Comparison of ENCODE assay signal across 25 cellular contexts in the genomic region with DNA sequence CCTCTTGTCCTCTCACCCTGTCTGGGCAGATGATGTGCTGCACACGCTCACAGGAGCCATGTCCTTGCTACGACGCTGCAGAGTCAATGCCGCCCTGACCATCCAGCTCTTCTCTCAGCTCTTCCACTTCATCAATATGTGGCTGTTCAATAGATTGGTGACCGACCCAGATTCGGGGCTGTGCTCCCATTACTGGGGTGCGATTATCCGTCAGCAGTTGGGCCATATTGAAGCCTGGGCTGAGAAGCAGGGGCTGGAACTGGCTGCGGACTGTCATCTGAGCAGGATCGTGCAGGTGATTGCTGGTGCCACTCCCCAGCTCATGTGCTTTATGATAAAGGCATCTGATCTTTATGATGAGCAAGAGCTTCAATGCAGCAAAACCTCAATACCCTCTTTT.
A peak's percentile ranks its signal among the peaks of the same experiment; 100 is the strongest.
DNase-seq lines count a peak whose midpoint lies in the region; ATAC-seq, FAIRE-seq and TF ChIP-seq lines count a peak whose summit lies in the region.
"Had no signal": no experiment of that assay in that cellular context is flagged by ENCODE, and none has a peak within 500 bp of the region (broad histone marks: within the 10 kb centered on the region; RNA-seq: fewer than 3 reads in every experiment).

No MANE protein-coding gene starts in this region.

- no peaks in the 10 kb centered on the region for H3K9me3 Mint-ChIP-seq in activated naive CD8-positive, alpha-beta T cell treated with anti-CD3 and anti-CD28 coated beads, Interleukin-2, amount 10 ng/mL, durations not matched to agents 7 days and 5 days
- H3K9me3 Mint-ChIP-seq in activated naive CD8-positive, alpha-beta T cell treated with anti-CD3 and anti-CD28 coated beads, Interleukin-2, amount 50 U/mL, for 24 hours: no peaks in the 10 kb centered on the region
- H3K9me3 Mint-ChIP-seq: CD4-positive, alpha-beta T cell; CD8-positive, alpha-beta T cell had no signal

- DNase-seq in activated naive CD8-positive, alpha-beta T cell treated with anti-CD3 and anti-CD28 coated beads, Interleukin-2, amount 10 ng/mL, durations not matched to agents 7 days and 5 days: no peak
- DNase-seq in activated naive CD8-positive, alpha-beta T cell treated with anti-CD3 and anti-CD28 coated beads, Interleukin-2, amount 50 U/mL, for 24 hours: no peak
- DNase-seq in K562 (ENCODE audit: extremely low read depth in 1 of 4, low spot score in 3 of 4): no peak
- DNase-seq in esophagus muscularis mucosa (ENCODE audit: extremely low spot score): peak; percentile 39
- DNase-seq in neuronal stem cell (ENCODE audit: low spot score): no peak
- no peak for DNase-seq in Peyer's patch
- no peak for DNase-seq in COR-L47 (lab: John Stamatoyannopoulos, UW)
- no peak for DNase-seq in SHP77 (lab: John Stamatoyannopoulos, UW)
- DNase-seq: AML-193; CD4-positive, alpha-beta T cell; CD8-positive, alpha-beta T cell; DMS 273 treated with DMSO at 0.1 percent for 48 hours; DMS153; DMS53; DMS79; DND-41; EL; GDM1 had no signal

- H3K9me1 ChIP-seq in K562 (ENCODE audit: control insufficient read depth, insufficient read depth, low read length): peaks cover 7% of the 10 kb centered on the region

- no peaks in the 10 kb centered on the region for H3K4me1 ChIP-seq in K562 (replicated peaks in 1 of 2; ENCODE audit: control insufficient read depth in 2 of 2, insufficient read depth in 2 of 2, low read length in 2 of 2)
- H3K4me1 ChIP-seq in esophagus muscularis mucosa: no peaks in the 10 kb centered on the region
- H3K4me1 ChIP-seq in neuronal stem cell (ENCODE audit: control insufficient read depth in 2 of 2, insufficient read depth in 1 of 2, low read depth in 1 of 2, low read length in 2 of 2): no peaks in the 10 kb centered on the region
- H3K4me1 ChIP-seq in Peyer's patch: no peaks in the 10 kb centered on the region
- H3K4me1 ChIP-seq: A549; BLaER1 treated with 17β-estradiol and CSF1 and Interleukin-3, amounts not matched to agents 10 nM and 100 nM had no signal

- H4K91ac ChIP-seq in neuronal stem cell (ENCODE audit: low read depth, low read length, poor library complexity): no peak overlapping the region

- H4K20me1 ChIP-seq in K562 (replicated peaks; ENCODE audit: control insufficient read depth, insufficient read depth, low read length): no peaks in the 10 kb centered on the region
- H4K20me1 ChIP-seq: BLaER1 treated with 17β-estradiol and CSF1 and Interleukin-3, amounts not matched to agents 10 nM and 100 nM had no signal

- H2AFZ ChIP-seq in K562 (ENCODE audit: low read depth, low read length) (no peak overlapping the region), neuronal stem cell (ENCODE audit: low read length) (no peak overlapping the region)

- no peaks in the 10 kb centered on the region for H3K79me2 ChIP-seq in K562 (ENCODE audit: control insufficient read depth, insufficient read depth, low read length)

- no peak for TF ChIP-seq CTCF in K562 (IDR thresholded peaks at IDR 0.05 in 2 of 3, conservative IDR thresholded peaks at IDR 0.05 in 1 of 3; ENCODE audit: insufficient read depth in 2 of 3, low read depth in 1 of 3, low read length in 3 of 3)
- TF ChIP-seq CTCF in esophagus muscularis mucosa (IDR thresholded peaks at IDR 0.05): no peak
- no peak for TF ChIP-seq CTCF in Peyer's patch (IDR thresholded peaks at IDR 0.05)

- H3K27ac ChIP-seq in K562 (ENCODE audit: extremely low read depth, low read depth, low read length) (no peak overlapping the region), esophagus muscularis mucosa (replicated peaks in 1 of 4) (no peak overlapping the region), neuronal stem cell (replicated peaks; ENCODE audit: low read length) (no peak overlapping the region), Peyer's patch (no peak overlapping the region)
- H3K27ac ChIP-seq: A549; BLaER1 treated with 17β-estradiol and CSF1 and Interleukin-3, amounts not matched to agents 10 nM and 100 nM; C4-2B had no signal

- H3K23ac ChIP-seq in neuronal stem cell (ENCODE audit: low read depth, low read length, poor library complexity): peak overlapping the region; percentile 44

- no peak overlapping the region for H3K18ac ChIP-seq in neuronal stem cell (ENCODE audit: low read length)

- H3K27ac Mint-ChIP-seq in activated naive CD8-positive, alpha-beta T cell treated with anti-CD3 and anti-CD28 coated beads, Interleukin-2, amount 10 ng/mL, durations not matched to agents 7 days and 5 days: peak overlapping the region; percentile 2
- no peak overlapping the region for H3K27ac Mint-ChIP-seq in activated naive CD8-positive, alpha-beta T cell treated with anti-CD3 and anti-CD28 coated beads, Interleukin-2, amount 50 U/mL, for 24 hours
- H3K27ac Mint-ChIP-seq: B cell; CD4-positive, alpha-beta T cell; CD8-positive, alpha-beta T cell had no signal

- H2BK15ac ChIP-seq in neuronal stem cell (ENCODE audit: low read length): no peak overlapping the region

- no peak overlapping the region for H4K8ac ChIP-seq in neuronal stem cell (ENCODE audit: low read depth, low read length)

- H2BK12ac ChIP-seq in neuronal stem cell (ENCODE audit: low read length): no peak overlapping the region

- TF ChIP-seq RAD21 in K562 (CRISPR knock-in tag; conservative IDR thresholded peaks at IDR 0.05 in 1 of 2, IDR thresholded peaks at IDR 0.05 in 1 of 2): no peak

- TF ChIP-seq EP300 in K562 (IDR thresholded peaks at IDR 0.05; ENCODE audit: low read length): no peak
- TF ChIP-seq EP300 in esophagus muscularis mucosa (IDR thresholded peaks at IDR 0.05): no peak

- no TSS peak for BruUV-seq in K562 (replicated peaks; lab: Mats Ljungman, UMichigan)

- H2BK5ac ChIP-seq in neuronal stem cell (ENCODE audit: low read length): no peak overlapping the region

- H2BK120ac ChIP-seq in neuronal stem cell (ENCODE audit: low read depth, low read length): no peak overlapping the region

- in situ Hi-C loops in K562 (cut with MboI): no loop called here

- no peak for ATAC-seq in activated naive CD8-positive, alpha-beta T cell treated with anti-CD3 and anti-CD28 coated beads, Interleukin-2, amount 10 ng/mL, durations not matched to agents 7 days and 5 days (ENCODE audit: low read depth)
- no peak for ATAC-seq in activated naive CD8-positive, alpha-beta T cell treated with anti-CD3 and anti-CD28 coated beads, Interleukin-2, amount 50 U/mL, for 24 hours
- no peak for ATAC-seq in K562
- ATAC-seq: A549; CD8-positive, alpha-beta T cell; GM12878 had no signal

- H3K4me3 Mint-ChIP-seq in activated naive CD8-positive, alpha-beta T cell treated with anti-CD3 and anti-CD28 coated beads, Interleukin-2, amount 10 ng/mL, durations not matched to agents 7 days and 5 days: no peak overlapping the region
- H3K4me3 Mint-ChIP-seq in activated naive CD8-positive, alpha-beta T cell treated with anti-CD3 and anti-CD28 coated beads, Interleukin-2, amount 50 U/mL, for 24 hours: no peak overlapping the region
- H3K4me3 Mint-ChIP-seq: B cell; CD4-positive, alpha-beta T cell; CD8-positive, alpha-beta T cell had no signal

- H3K27me3 ChIP-seq in K562 (ENCODE audit: control insufficient read depth in 2 of 2, insufficient read depth in 2 of 2, low read length in 2 of 2) (no peaks in the 10 kb centered on the region), esophagus muscularis mucosa (no peaks in the 10 kb centered on the region), neuronal stem cell (ENCODE audit: control insufficient read depth in 3 of 3, insufficient read depth in 3 of 3, low read depth in 1 of 3, low read length in 3 of 3) (no peaks in the 10 kb centered on the region), Peyer's patch (no peaks in the 10 kb centered on the region)
- H3K27me3 ChIP-seq: BLaER1 treated with 17β-estradiol and CSF1 and Interleukin-3, amounts not matched to agents 10 nM and 100 nM had no signal

- H3K27me3 Mint-ChIP-seq in activated naive CD8-positive, alpha-beta T cell treated with anti-CD3 and anti-CD28 coated beads, Interleukin-2, amount 10 ng/mL, durations not matched to agents 7 days and 5 days: no peaks in the 10 kb centered on the region
- H3K27me3 Mint-ChIP-seq in activated naive CD8-positive, alpha-beta T cell treated with anti-CD3 and anti-CD28 coated beads, Interleukin-2, amount 50 U/mL, for 24 hours: no peaks in the 10 kb centered on the region
- H3K27me3 Mint-ChIP-seq: B cell had no signal

- H3K4me3 ChIP-seq in K562 (no peak overlapping the region), esophagus muscularis mucosa (no peak overlapping the region), neuronal stem cell (ENCODE audit: low read length in 2 of 2) (no peak overlapping the region), Peyer's patch (no peak overlapping the region)
- H3K4me3 ChIP-seq: A549; BLaER1 treated with 17β-estradiol and CSF1 and Interleukin-3, amounts not matched to agents 10 nM and 100 nM; GM12878 had no signal

- H3K4ac ChIP-seq in neuronal stem cell (ENCODE audit: low read length): no peak overlapping the region

- no peak for FAIRE-seq in K562 (lab: Jason Lieb, UNC)
- FAIRE-seq: A549, GM12878, GM12892, GM18507 had no signal

- POLR2A ChIA-PET in activated naive CD8-positive, alpha-beta T cell treated with anti-CD3 and anti-CD28 coated beads, Interleukin-2, amount 10 ng/mL, durations not matched to agents 7 days and 5 days (lab: Charles Lee): no interaction called here
- POLR2A ChIA-PET in K562 (lab: Yijun Ruan, JAX): interaction anchor here (1.7 kb wide), 1 partner anchor 16 kb away, joined by 5 read pairs; no protein-coding TSS in a partner anchor

- peaks cover 96% of the 10 kb centered on the region for H3K36me3 ChIP-seq in K562 (ENCODE audit: control insufficient read depth, insufficient read depth, low read length)
- H3K36me3 ChIP-seq in esophagus muscularis mucosa: peaks cover 39 to 89% (median 68%) of the 10 kb centered on the region in 4 donors
- peaks cover 38 to 99% of the 10 kb centered on the region in 2 donors for H3K36me3 ChIP-seq in neuronal stem cell (replicated peaks in 1 of 2; ENCODE audit: control insufficient read depth in 2 of 2, insufficient read depth in 2 of 2, low read length in 2 of 2)
- peaks cover 0 to 72% (median 0%) of the 10 kb centered on the region in 3 donors for H3K36me3 ChIP-seq in Peyer's patch

- CTCF ChIA-PET in K562 (lab: Yijun Ruan, JAX; ENCODE audit: low intra/inter-chr PET ratio): no interaction called here

- no peaks in the 10 kb centered on the region for H3K4me1 Mint-ChIP-seq in activated naive CD8-positive, alpha-beta T cell treated with anti-CD3 and anti-CD28 coated beads, Interleukin-2, amount 10 ng/mL, durations not matched to agents 7 days and 5 days
- no peaks in the 10 kb centered on the region for H3K4me1 Mint-ChIP-seq in activated naive CD8-positive, alpha-beta T cell treated with anti-CD3 and anti-CD28 coated beads, Interleukin-2, amount 50 U/mL, for 24 hours
- H3K4me1 Mint-ChIP-seq: B cell had no signal

- WGBS in K562 (ENCODE audit: insufficient coverage, low coverage, missing lambda C conversion rate): 92% methylated on average over 10 of the region's 10 CpGs
- 98% methylated on average over 10 of the region's 10 CpGs for WGBS in esophagus muscularis mucosa
- no CpG with 5 or more reads among the region's 10 CpGs for WGBS in neuronal stem cell (ENCODE audit: extremely low coverage in 2 of 2, insufficient read length in 2 of 2, insufficient replicate concordance in 1 of 2), 2 donors

- intact Hi-C loops in K562 (cut with micrococcal nuclease): no loop called here
- intact Hi-C loops in esophagus muscularis mucosa (cut with DNase I): no loop called here

- H3K9me3 ChIP-seq in K562 (replicated peaks; ENCODE audit: control insufficient read depth, insufficient read depth, low read depth, low read length) (no peaks in the 10 kb centered on the region), esophagus muscularis mucosa (no peaks in the 10 kb centered on the region), neuronal stem cell (replicated peaks in 1 of 2; ENCODE audit: control insufficient read depth in 2 of 2, insufficient read depth in 1 of 2, low read depth in 1 of 2, low read length in 2 of 2) (no peaks in the 10 kb centered on the region), Peyer's patch (no peaks in the 10 kb centered on the region)
- H3K9me3 ChIP-seq: A549; BLaER1 treated with 17β-estradiol and CSF1 and Interleukin-3, amounts not matched to agents 10 nM and 100 nM had no signal

- H3K14ac ChIP-seq in neuronal stem cell (ENCODE audit: low read length): no peak overlapping the region

- no peak overlapping the region for H3K9ac ChIP-seq in K562 (ENCODE audit: insufficient read depth in 1 of 2, low read depth in 2 of 2, low read length in 2 of 2)
- no peak overlapping the region for H3K9ac ChIP-seq in neuronal stem cell (ENCODE audit: low read depth, low read length, poor library complexity)
- H3K9ac ChIP-seq: BLaER1 treated with 17β-estradiol and CSF1 and Interleukin-3, amounts not matched to agents 10 nM and 100 nM had no signal

- no peak overlapping the region for H2AK5ac ChIP-seq in neuronal stem cell (ENCODE audit: low read depth, low read length)

- H3K4me2 ChIP-seq in K562 (ENCODE audit: insufficient read depth, low read length) (no peak overlapping the region), neuronal stem cell (ENCODE audit: insufficient read depth, low read length, poor library complexity, severe bottlenecking) (no peak overlapping the region)
- H3K4me2 ChIP-seq: A549; BLaER1 treated with 17β-estradiol and CSF1 and Interleukin-3, amounts not matched to agents 10 nM and 100 nM had no signal

- TF ChIP-seq POLR2A in K562 (conservative IDR thresholded peaks at IDR 0.05): no peak
- no peak for TF ChIP-seq POLR2A in esophagus muscularis mucosa (IDR thresholded peaks at IDR 0.05; ENCODE audit: low read depth)
- TF ChIP-seq POLR2A in Peyer's patch (IDR thresholded peaks at IDR 0.05): no peak

- peaks cover 3% of the 10 kb centered on the region for H3K79me1 ChIP-seq in neuronal stem cell (ENCODE audit: low read depth, low read length)

- H3K36me3 Mint-ChIP-seq in activated naive CD8-positive, alpha-beta T cell treated with anti-CD3 and anti-CD28 coated beads, Interleukin-2, amount 10 ng/mL, durations not matched to agents 7 days and 5 days: peaks cover 15% of the 10 kb centered on the region
- H3K36me3 Mint-ChIP-seq in activated naive CD8-positive, alpha-beta T cell treated with anti-CD3 and anti-CD28 coated beads, Interleukin-2, amount 50 U/mL, for 24 hours (ENCODE audit: low read depth): no peaks in the 10 kb centered on the region
